Comparison of ENCODE assay signal across 10 cellular contexts in the genomic region with DNA sequence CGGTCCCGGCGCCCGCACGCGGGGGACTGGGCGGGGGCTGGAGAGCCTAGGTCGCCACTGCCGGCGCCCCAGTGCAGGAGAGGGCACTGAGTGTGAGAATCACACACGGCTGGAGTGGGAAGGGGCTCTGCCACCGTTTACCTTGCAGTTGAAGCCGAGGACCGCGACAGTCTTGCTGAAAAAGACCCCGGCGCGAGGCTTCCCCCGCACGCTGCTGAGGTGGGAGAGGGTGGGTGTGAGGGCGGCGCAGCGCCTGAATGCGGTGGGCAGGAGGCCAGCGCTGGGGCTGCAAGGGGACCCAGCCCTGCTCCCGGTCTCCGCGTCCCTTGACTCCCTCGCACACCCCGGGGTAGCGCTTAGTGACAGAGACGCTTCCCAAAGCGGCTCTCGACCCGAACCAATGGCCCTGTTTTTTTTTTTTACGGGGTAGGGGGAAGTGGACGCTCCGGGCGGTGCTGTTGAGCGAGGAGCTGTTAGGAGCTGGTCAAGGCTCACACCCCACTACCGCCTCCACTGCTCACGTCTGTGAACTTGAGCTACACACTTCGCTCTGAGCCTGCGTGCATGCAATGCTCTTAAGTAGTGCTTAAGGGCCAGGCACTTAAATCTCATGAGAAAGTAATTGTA. TPM values are rescaled to one million over a fixed set of nuclear protein-coding genes. Genes with fewer than 3 reads are reported as not detected.
A peak's percentile ranks its signal among the peaks of the same experiment; 100 is the strongest.
DNase-seq lines count a peak whose midpoint lies in the region; ATAC-seq and TF ChIP-seq lines count a peak whose summit lies in the region.
"Had no signal": no experiment of that assay in that cellular context is flagged by ENCODE, and none has a peak within 500 bp of the region (broad histone marks: within the 10 kb centered on the region; RNA-seq: fewer than 3 reads in every experiment).

No MANE protein-coding gene starts in this region.

- no peaks in the 10 kb centered on the region for H3K36me3 Mint-ChIP-seq in dendritic cell treated with granulocyte-macrophage colony-stimulating factor and Interleukin-4, amounts not matched to agents 40 ng/mL and 50 ng/mL, for 4 days (ENCODE audit: low read depth)

- H3K27me3 Mint-ChIP-seq in dendritic cell treated with granulocyte-macrophage colony-stimulating factor and Interleukin-4, amounts not matched to agents 40 ng/mL and 50 ng/mL, for 4 days, result peaks cover 66% of the 10 kb centered on the region

- no peaks in the 10 kb centered on the region for H3K9me3 Mint-ChIP-seq in dendritic cell treated with granulocyte-macrophage colony-stimulating factor and Interleukin-4, amounts not matched to agents 40 ng/mL and 50 ng/mL, for 4 days

- intact Hi-C loops in heart left ventricle (cut with DNase I), result no loop called here
- intact Hi-C loops in Right ventricle myocardium inferior (cut with DNase I), result no loop called here
- intact Hi-C loops in dendritic cell treated with granulocyte-macrophage colony-stimulating factor and Interleukin-4, amounts not matched to agents 40 ng/mL and 50 ng/mL, for 4 days (cut with micrococcal nuclease), result no loop called here
- intact Hi-C loops in vagina (cut with DNase I), result no loop called here

- DNase-seq in heart left ventricle (no peak), Right ventricle myocardium inferior (ENCODE audit: missing footprints) (no peak), lung (ENCODE audit: low spot score) (peak; percentile 54), vagina (ENCODE audit: extremely low spot score in 2 of 2) (no peak), mucosa of gallbladder (ENCODE audit: low spot score) (no peak), HK-2 (ENCODE audit: unreplicated experiment) (no peak)
- no peak for DNase-seq in effector CD4-positive, alpha-beta T cell
- DNase-seq: midbrain had no signal

- H3K27me3 ChIP-seq in heart left ventricle, result peaks cover 17 to 69% (median 48%) of the 10 kb centered on the region in 9 donors
- peaks cover 3% of the 10 kb centered on the region for H3K27me3 ChIP-seq in lung (ENCODE audit: control insufficient read depth, insufficient read depth)
- peaks cover 14% of the 10 kb centered on the region for H3K27me3 ChIP-seq in vagina

- no peak overlapping the region for H3K27ac Mint-ChIP-seq in dendritic cell treated with granulocyte-macrophage colony-stimulating factor and Interleukin-4, amounts not matched to agents 40 ng/mL and 50 ng/mL, for 4 days

- 2 to 5% (median 3%) methylated on average over 25 to 44 of the region's 44 CpGs for WGBS in heart left ventricle, 4 donors
- 5% methylated on average over 43 to 44 of the region's 44 CpGs for WGBS in lung, 2 donors

- peak overlapping the region; percentile 58 for H3K4me3 Mint-ChIP-seq in dendritic cell treated with granulocyte-macrophage colony-stimulating factor and Interleukin-4, amounts not matched to agents 40 ng/mL and 50 ng/mL, for 4 days

- H3K4me1 Mint-ChIP-seq in dendritic cell treated with granulocyte-macrophage colony-stimulating factor and Interleukin-4, amounts not matched to agents 40 ng/mL and 50 ng/mL, for 4 days (ENCODE audit: low read depth), result peaks cover 7% of the 10 kb centered on the region

- no peaks in the 10 kb centered on the region for H3K36me3 ChIP-seq in heart left ventricle
- no peaks in the 10 kb centered on the region for H3K36me3 ChIP-seq in lung (ENCODE audit: control insufficient read depth in 2 of 2, insufficient read depth in 2 of 2, low read length in 2 of 2)
- no peaks in the 10 kb centered on the region for H3K36me3 ChIP-seq in vagina

- no peak for TF ChIP-seq POLR2A in heart left ventricle (IDR thresholded peaks at IDR 0.05)
- TF ChIP-seq POLR2A in vagina (IDR thresholded peaks at IDR 0.05), result no peak

- peak overlapping the region in 9 of 12 donors; percentile 8 to 40 (median 22) for H3K4me3 ChIP-seq in heart left ventricle
- no peak overlapping the region for H3K4me3 ChIP-seq in lung
- H3K4me3 ChIP-seq in vagina, result peak overlapping the region; percentile 30 to 39

- no peak for TF ChIP-seq CTCF in heart left ventricle (IDR thresholded peaks at IDR 0.05)
- no peak for TF ChIP-seq CTCF in lung (IDR thresholded peaks at IDR 0.05; ENCODE audit: control extremely low read depth, extremely low read depth)
- TF ChIP-seq CTCF in vagina (IDR thresholded peaks at IDR 0.05), result no peak

- H3K4me1 ChIP-seq in heart left ventricle, result peaks cover 0 to 16% (median 11%) of the 10 kb centered on the region in 12 donors
- H3K4me1 ChIP-seq in lung (ENCODE audit: control insufficient read depth in 2 of 2, insufficient read depth in 2 of 2, low read length in 2 of 2), result peaks cover 0 to 13% of the 10 kb centered on the region in 2 donors
- H3K4me1 ChIP-seq in vagina, result peaks cover 14% of the 10 kb centered on the region

- peak in 2 of 4 donors; percentile 22 to 23 for ATAC-seq in heart left ventricle
- no peak for ATAC-seq in Right ventricle myocardium inferior
- no peak for ATAC-seq in lung (ENCODE audit: insufficient read depth, low FRiP score)

- H3K27ac ChIP-seq in heart left ventricle (no peak overlapping the region), lung (ENCODE audit: low read depth in 1 of 2, low read length in 1 of 2) (no peak overlapping the region), vagina (no peak overlapping the region)

- H3K9me3 ChIP-seq in heart left ventricle, result no peaks in the 10 kb centered on the region
- H3K9me3 ChIP-seq in lung (ENCODE audit: control insufficient read depth in 2 of 2, insufficient read depth in 1 of 2, low read length in 1 of 2), result no peaks in the 10 kb centered on the region
- H3K9me3 ChIP-seq in vagina, result no peaks in the 10 kb centered on the region

RNA-seq across cellular contexts. Expression of gene NOTO, which starts 0.8 kb away (rescaled TPM):
- not detected for total RNA-seq in heart left ventricle
- polyA plus RNA-seq in heart left ventricle, result not detected
- total RNA-seq in Right ventricle myocardium inferior, result not detected
- not detected for total RNA-seq in lung
- polyA plus RNA-seq in lung, result not detected
- not detected for total RNA-seq in vagina
- not detected for total RNA-seq in mucosa of gallbladder
- total RNA-seq: RPMI7951 had no signal

RNA-seq across cellular contexts. Expression of gene SMYD5, which starts 10.9 kb away (rescaled TPM):
- total RNA-seq in heart left ventricle, result 10 to 100 TPM; 14.0 to 26.8 (median 20.0) TPM
- 10 to 100 TPM; 14.4 to 29.2 TPM for polyA plus RNA-seq in heart left ventricle
- 16.8 TPM for total RNA-seq in Right ventricle myocardium inferior
- 10 to 100 TPM; 10.8 to 19.5 TPM for total RNA-seq in lung
- polyA plus RNA-seq in lung, result 10 to 100 TPM; 15.0 to 16.8 TPM
- 16.0 TPM for total RNA-seq in vagina
- 12.9 TPM for total RNA-seq in mucosa of gallbladder

RNA-seq across cellular contexts. Expression of gene PRADC1, which starts 29.9 kb away (rescaled TPM):
- total RNA-seq in heart left ventricle (100 to 1,000 TPM in 2 of 9 donors, 10 to 100 TPM in 7; 57.2 to 153 (median 85.1) TPM), Right ventricle myocardium inferior (88.3 TPM), lung (10 to 100 TPM in 1 of 2 donors, 1 to 10 TPM in 1; 4.4 to 20.7 TPM), vagina (8.1 TPM), mucosa of gallbladder (20.8 TPM)
- polyA plus RNA-seq in heart left ventricle (100 to 1,000 TPM in 1 of 2 donors, 10 to 100 TPM in 1; 90.8 to 155 TPM), lung (10 to 100 TPM; 18.7 to 18.8 TPM)

RNA-seq across cellular contexts. Expression of gene CCT7, which starts 30.9 kb away (rescaled TPM):
- total RNA-seq in heart left ventricle, result 100 to 1,000 TPM; 156 to 234 (median 198) TPM
- polyA plus RNA-seq in heart left ventricle, result 100 to 1,000 TPM; 261 to 328 TPM
- 212 TPM for total RNA-seq in Right ventricle myocardium inferior
- 100 to 1,000 TPM; 129 to 207 TPM for total RNA-seq in lung
- 100 to 1,000 TPM; 163 to 193 TPM for polyA plus RNA-seq in lung
- 188 TPM for total RNA-seq in vagina
- total RNA-seq in mucosa of gallbladder, result 205 TPM
